In the genomic region with DNA sequence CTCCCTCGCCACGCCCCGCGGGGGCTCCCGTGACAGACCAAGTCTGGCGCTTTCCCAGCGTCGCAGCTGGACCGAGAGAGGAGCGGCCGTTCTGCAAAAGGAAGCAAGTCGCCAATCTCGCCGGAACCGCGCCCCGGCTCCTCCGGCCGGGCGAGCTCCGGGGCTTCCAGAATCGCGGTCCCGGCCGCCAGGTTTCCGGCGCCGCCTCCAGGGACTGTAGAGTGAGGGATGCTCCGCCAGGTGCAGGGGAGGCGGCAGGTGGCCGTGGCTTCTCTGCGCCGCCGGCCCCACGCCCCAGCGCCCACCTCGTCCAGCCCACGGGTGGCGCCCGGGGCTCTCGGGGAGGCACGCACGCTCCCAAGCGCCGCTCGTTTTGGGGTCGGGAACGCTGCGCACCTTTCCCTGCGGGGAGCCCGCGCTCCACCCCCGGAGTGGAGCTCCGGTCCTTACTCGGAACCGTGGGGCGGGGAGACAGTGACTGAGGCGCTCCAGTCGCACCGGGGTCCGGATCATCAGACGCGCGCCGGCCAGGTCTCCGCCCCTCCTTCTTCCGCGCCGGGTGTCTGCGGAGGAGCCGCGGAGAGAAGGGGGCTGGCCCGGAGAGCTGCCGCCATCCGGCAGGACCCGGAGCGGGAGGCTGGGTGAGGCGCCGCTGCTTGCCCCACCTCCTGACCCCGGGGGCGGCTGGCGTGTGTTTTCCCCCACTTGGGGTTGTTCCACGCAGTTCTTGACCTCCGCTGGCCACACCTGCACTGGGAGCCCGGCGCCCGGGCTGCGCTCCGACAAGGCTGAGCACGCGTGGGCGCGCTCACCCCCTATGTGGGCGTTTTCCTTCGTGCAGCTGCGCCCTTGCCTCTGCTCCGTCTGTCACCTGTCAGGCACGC, we compare ENCODE assay signal across 8 cellular contexts. TPM values are rescaled to one million over a fixed set of nuclear protein-coding genes. Genes with fewer than 3 reads are reported as not detected.
DNase-seq lines count a peak whose midpoint lies in the region; ATAC-seq and TF ChIP-seq lines count a peak whose summit lies in the region.

A gene with protein sequence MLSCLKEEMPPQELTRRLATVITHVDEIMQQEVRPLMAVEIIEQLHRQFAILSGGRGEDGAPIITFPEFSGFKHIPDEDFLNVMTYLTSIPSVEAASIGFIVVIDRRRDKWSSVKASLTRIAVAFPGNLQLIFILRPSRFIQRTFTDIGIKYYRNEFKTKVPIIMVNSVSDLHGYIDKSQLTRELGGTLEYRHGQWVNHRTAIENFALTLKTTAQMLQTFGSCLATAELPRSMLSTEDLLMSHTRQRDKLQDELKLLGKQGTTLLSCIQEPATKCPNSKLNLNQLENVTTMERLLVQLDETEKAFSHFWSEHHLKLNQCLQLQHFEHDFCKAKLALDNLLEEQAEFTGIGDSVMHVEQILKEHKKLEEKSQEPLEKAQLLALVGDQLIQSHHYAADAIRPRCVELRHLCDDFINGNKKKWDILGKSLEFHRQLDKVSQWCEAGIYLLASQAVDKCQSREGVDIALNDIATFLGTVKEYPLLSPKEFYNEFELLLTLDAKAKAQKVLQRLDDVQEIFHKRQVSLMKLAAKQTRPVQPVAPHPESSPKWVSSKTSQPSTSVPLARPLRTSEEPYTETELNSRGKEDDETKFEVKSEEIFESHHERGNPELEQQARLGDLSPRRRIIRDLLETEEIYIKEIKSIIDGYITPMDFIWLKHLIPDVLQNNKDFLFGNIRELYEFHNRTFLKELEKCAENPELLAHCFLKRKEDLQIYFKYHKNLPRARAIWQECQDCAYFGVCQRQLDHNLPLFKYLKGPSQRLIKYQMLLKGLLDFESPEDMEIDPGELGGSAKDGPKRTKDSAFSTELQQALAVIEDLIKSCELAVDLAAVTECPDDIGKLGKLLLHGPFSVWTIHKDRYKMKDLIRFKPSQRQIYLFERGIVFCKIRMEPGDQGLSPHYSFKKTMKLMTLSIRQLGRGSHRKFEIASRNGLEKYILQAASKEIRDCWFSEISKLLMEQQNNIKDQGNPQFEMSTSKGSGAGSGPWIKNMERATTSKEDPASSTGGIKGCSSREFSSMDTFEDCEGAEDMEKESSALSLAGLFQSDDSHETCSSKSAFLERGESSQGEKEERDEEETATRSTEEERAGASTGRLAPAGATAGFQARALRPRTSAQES (minus strand): TSS at position 480 of the 884 bp plus-strand sequence. CDS start 642 bp downstream, outside the sequence.

- H3K9me3 Mint-ChIP-seq in endothelial cell (ENCODE audit: unreplicated experiment): no peaks in the 10 kb centered on the region

- peaks cover 13% of the 10 kb centered on the region for H3K27me3 Mint-ChIP-seq in endothelial cell (ENCODE audit: unreplicated experiment)

- peaks cover 40% of the 10 kb centered on the region for H3K27me3 ChIP-seq in mononuclear cell (ENCODE audit: insufficient read depth, low read length)

- no peak for TF ChIP-seq CTCF in endothelial cell (IDR thresholded peaks at IDR 0.05; ENCODE audit: unreplicated experiment)

- peak; percentile 88 for DNase-seq in DMS 273 (lab: John Stamatoyannopoulos, UW; ENCODE audit: unreplicated experiment)
- DNase-seq in DMS 273 treated with DMSO at 0.1 percent for 48 hours (lab: John Stamatoyannopoulos, UW): no peak
- peak; percentile 68 to 82 for DNase-seq in NCI-H524 (lab: John Stamatoyannopoulos, UW)
- DNase-seq in activated CD8-positive, alpha-beta memory T cell treated with anti-CD3 and anti-CD28 coated beads, Interleukin-2, amount 50 U/mL, for 1 hour (ENCODE audit: extremely low read depth): peak; percentile 13
- peak; percentile 57 for DNase-seq in endothelial cell (ENCODE audit: low spot score)
- DNase-seq in stimulated activated CD8-positive, alpha-beta memory T cell treated with anti-CD3 and anti-CD28 coated beads, Interleukin-2, amount 100 ng/mL, for 1 hour (ENCODE audit: low read depth in 2 of 2): peak; percentile 48 to 55

- H3K4me1 ChIP-seq in mononuclear cell (ENCODE audit: insufficient read depth, low read length): peaks cover 22% of the 10 kb centered on the region

- peaks cover 8% of the 10 kb centered on the region for H3K4me1 Mint-ChIP-seq in endothelial cell (ENCODE audit: unreplicated experiment)

- H3K4me3 ChIP-seq in mononuclear cell (ENCODE audit: low read length): peak within 1 kb of the TSS; percentile 55

- H3K9me3 ChIP-seq in mononuclear cell (ENCODE audit: low read depth, low read length): no peaks in the 10 kb centered on the region

- ATAC-seq in HG03103 (IDR thresholded peaks at IDR 0.05; ENCODE audit: low read depth, unreplicated experiment): peak; percentile 77

- H3K27ac Mint-ChIP-seq in endothelial cell (ENCODE audit: unreplicated experiment): no peak within 1 kb of the TSS

- H3K4me3 Mint-ChIP-seq in endothelial cell (ENCODE audit: unreplicated experiment): peak within 1 kb of the TSS; percentile 92

- peaks cover 4% of the 10 kb centered on the region for H3K36me3 Mint-ChIP-seq in endothelial cell (ENCODE audit: low read depth, unreplicated experiment)

RNA-seq across cellular contexts. Expression of the gene that starts here (rescaled TPM):
- total RNA-seq in endothelial cell (ENCODE audit: unreplicated experiment): 1.8 TPM
- total RNA-seq in mononuclear cell: 2.9 TPM
